ENCODE assay signal across 2 cellular contexts in the genomic region with DNA sequence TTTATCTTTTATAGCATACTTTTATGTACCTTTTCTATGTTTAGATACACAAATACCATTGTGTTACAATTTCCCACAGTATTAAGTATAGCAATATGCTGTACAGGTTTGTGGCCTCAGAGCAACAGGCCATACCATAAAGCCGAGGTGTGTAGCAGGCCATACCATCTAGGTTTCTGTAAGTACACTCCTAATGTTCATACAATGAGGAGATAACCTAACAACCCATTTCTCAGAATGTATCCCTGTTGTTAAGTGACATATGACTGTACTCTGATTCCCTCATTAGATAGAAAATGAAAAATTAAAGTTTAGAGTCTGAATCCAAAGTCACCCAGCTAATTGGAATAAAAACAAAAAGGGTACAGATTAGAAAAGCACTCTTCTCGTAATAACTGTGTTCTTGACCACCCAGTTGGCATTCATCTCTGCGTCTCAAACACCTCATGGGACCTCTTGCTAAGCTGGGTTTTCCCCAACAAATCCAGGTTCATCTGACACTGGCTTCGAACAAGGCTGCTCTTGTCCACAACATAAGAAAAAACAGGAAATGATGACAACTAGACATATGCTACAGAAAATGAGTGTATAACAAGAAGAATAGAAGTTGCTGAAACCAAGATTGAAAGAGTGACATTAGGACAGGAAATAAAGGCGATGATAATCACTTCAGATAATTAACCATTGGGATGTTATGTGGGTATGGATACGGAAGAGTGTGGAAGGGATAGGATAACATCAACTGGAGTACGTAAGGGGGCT.
TF ChIP-seq lines count a peak whose summit lies in the region.

No MANE protein-coding gene starts in this region.

TF ChIP-seq in A549, 52 proteins besides CTCF, POLR2A, EP300 and RAD21:
- TF ChIP-seq FOSL2 (IDR thresholded peaks at IDR 0.05) (no peak), FOSL2 (CRISPR knock-in tag; IDR thresholded peaks at IDR 0.05) (no peak), JUNB (IDR thresholded peaks at IDR 0.05) (no peak), SREBF2 (IDR thresholded peaks at IDR 0.05) (no peak), HOXB13 (CRISPR knock-in tag; IDR thresholded peaks at IDR 0.05; ENCODE audit: low read depth) (no peak), CBX2 (IDR thresholded peaks at IDR 0.05; ENCODE audit: borderline replicate concordance, low read depth) (no peak), RNF2 (IDR thresholded peaks at IDR 0.05; ENCODE audit: borderline replicate concordance, low read depth) (no peak), EHMT2 (IDR thresholded peaks at IDR 0.05; ENCODE audit: low read depth) (no peak), NPAS2 (CRISPR knock-in tag; IDR thresholded peaks at IDR 0.05; ENCODE audit: borderline replicate concordance) (no peak), RCOR1 (IDR thresholded peaks at IDR 0.05; ENCODE audit: low read depth, low read length) (no peak), FOXS1 (CRISPR knock-in tag; IDR thresholded peaks at IDR 0.05) (no peak), TP53 (CRISPR knock-in tag; IDR thresholded peaks at IDR 0.05) (no peak), TFCP2L1 (CRISPR knock-in tag; IDR thresholded peaks at IDR 0.05) (no peak), FOSB (CRISPR knock-in tag; IDR thresholded peaks at IDR 0.05) (no peak), ZFP36 (IDR thresholded peaks at IDR 0.05; ENCODE audit: borderline replicate concordance, partially characterized antibody) (no peak), CEBPB (IDR thresholded peaks at IDR 0.05) (no peak)
- TF ChIP-seq, protein P1, sequence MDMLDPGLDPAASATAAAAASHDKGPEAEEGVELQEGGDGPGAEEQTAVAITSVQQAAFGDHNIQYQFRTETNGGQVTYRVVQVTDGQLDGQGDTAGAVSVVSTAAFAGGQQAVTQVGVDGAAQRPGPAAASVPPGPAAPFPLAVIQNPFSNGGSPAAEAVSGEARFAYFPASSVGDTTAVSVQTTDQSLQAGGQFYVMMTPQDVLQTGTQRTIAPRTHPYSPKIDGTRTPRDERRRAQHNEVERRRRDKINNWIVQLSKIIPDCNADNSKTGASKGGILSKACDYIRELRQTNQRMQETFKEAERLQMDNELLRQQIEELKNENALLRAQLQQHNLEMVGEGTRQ (IDR thresholded peaks at IDR 0.05), result no peak
- TF ChIP-seq, protein P2, sequence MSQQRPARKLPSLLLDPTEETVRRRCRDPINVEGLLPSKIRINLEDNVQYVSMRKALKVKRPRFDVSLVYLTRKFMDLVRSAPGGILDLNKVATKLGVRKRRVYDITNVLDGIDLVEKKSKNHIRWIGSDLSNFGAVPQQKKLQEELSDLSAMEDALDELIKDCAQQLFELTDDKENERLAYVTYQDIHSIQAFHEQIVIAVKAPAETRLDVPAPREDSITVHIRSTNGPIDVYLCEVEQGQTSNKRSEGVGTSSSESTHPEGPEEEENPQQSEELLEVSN (IDR thresholded peaks at IDR 0.05; ENCODE audit: borderline replicate concordance, low read depth), result no peak
- TF ChIP-seq, protein P3, sequence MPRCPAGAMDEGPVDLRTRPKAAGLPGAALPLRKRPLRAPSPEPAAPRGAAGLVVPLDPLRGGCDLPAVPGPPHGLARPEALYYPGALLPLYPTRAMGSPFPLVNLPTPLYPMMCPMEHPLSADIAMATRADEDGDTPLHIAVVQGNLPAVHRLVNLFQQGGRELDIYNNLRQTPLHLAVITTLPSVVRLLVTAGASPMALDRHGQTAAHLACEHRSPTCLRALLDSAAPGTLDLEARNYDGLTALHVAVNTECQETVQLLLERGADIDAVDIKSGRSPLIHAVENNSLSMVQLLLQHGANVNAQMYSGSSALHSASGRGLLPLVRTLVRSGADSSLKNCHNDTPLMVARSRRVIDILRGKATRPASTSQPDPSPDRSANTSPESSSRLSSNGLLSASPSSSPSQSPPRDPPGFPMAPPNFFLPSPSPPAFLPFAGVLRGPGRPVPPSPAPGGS (IDR thresholded peaks at IDR 0.05), result no peak
- TF ChIP-seq, protein P4, sequence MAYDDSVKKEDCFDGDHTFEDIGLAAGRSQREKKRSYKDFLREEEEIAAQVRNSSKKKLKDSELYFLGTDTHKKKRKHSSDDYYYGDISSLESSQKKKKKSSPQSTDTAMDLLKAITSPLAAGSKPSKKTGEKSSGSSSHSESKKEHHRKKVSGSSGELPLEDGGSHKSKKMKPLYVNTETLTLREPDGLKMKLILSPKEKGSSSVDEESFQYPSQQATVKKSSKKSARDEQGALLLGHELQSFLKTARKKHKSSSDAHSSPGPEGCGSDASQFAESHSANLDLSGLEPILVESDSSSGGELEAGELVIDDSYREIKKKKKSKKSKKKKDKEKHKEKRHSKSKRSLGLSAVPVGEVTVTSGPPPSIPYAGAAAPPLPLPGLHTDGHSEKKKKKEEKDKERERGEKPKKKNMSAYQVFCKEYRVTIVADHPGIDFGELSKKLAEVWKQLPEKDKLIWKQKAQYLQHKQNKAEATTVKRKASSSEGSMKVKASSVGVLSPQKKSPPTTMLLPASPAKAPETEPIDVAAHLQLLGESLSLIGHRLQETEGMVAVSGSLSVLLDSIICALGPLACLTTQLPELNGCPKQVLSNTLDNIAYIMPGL (CRISPR knock-in tag; IDR thresholded peaks at IDR 0.05; ENCODE audit: borderline replicate concordance), result no peak
- TF ChIP-seq, protein P5, sequence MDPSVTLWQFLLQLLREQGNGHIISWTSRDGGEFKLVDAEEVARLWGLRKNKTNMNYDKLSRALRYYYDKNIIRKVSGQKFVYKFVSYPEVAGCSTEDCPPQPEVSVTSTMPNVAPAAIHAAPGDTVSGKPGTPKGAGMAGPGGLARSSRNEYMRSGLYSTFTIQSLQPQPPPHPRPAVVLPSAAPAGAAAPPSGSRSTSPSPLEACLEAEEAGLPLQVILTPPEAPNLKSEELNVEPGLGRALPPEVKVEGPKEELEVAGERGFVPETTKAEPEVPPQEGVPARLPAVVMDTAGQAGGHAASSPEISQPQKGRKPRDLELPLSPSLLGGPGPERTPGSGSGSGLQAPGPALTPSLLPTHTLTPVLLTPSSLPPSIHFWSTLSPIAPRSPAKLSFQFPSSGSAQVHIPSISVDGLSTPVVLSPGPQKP (IDR thresholded peaks at IDR 0.05; ENCODE audit: low read depth, low read length), result no peak

TF ChIP-seq in K562, 482 proteins besides CTCF, POLR2A, EP300 and RAD21:
- 0 out of 4 replicates have a peak, but pooled peaks of 1 of the 2 experiments have one; percentile 47 for TF ChIP-seq CSDE1 (IDR thresholded peaks at IDR 0.05)
- TF ChIP-seq, protein P6, sequence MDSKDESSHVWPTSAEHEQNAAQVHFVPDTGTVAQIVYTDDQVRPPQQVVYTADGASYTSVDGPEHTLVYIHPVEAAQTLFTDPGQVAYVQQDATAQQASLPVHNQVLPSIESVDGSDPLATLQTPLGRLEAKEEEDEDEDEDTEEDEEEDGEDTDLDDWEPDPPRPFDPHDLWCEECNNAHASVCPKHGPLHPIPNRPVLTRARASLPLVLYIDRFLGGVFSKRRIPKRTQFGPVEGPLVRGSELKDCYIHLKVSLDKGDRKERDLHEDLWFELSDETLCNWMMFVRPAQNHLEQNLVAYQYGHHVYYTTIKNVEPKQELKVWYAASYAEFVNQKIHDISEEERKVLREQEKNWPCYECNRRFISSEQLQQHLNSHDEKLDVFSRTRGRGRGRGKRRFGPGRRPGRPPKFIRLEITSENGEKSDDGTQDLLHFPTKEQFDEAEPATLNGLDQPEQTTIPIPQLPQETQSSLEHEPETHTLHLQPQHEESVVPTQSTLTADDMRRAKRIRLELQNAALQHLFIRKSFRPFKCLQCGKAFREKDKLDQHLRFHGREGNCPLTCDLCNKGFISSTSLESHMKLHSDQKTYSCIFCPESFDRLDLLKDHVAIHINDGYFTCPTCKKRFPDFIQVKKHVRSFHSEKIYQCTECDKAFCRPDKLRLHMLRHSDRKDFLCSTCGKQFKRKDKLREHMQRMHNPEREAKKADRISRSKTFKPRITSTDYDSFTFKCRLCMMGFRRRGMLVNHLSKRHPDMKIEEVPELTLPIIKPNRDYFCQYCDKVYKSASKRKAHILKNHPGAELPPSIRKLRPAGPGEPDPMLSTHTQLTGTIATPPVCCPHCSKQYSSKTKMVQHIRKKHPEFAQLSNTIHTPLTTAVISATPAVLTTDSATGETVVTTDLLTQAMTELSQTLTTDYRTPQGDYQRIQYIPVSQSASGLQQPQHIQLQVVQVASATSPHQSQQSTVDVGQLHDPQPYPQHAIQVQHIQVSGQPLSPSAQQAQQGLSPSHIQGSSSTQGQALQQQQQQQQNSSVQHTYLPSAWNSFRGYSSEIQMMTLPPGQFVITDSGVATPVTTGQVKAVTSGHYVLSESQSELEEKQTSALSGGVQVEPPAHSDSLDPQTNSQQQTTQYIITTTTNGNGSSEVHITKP (IDR thresholded peaks at IDR 0.05; ENCODE audit: partially characterized antibody), result peak; percentile 67
- TF ChIP-seq, protein P7, sequence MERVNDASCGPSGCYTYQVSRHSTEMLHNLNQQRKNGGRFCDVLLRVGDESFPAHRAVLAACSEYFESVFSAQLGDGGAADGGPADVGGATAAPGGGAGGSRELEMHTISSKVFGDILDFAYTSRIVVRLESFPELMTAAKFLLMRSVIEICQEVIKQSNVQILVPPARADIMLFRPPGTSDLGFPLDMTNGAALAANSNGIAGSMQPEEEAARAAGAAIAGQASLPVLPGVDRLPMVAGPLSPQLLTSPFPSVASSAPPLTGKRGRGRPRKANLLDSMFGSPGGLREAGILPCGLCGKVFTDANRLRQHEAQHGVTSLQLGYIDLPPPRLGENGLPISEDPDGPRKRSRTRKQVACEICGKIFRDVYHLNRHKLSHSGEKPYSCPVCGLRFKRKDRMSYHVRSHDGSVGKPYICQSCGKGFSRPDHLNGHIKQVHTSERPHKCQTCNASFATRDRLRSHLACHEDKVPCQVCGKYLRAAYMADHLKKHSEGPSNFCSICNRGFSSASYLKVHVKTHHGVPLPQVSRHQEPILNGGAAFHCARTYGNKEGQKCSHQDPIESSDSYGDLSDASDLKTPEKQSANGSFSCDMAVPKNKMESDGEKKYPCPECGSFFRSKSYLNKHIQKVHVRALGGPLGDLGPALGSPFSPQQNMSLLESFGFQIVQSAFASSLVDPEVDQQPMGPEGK (CRISPR knock-in tag; IDR thresholded peaks at IDR 0.05; ENCODE audit: borderline replicate concordance), result no peak
- TF ChIP-seq, protein P8, sequence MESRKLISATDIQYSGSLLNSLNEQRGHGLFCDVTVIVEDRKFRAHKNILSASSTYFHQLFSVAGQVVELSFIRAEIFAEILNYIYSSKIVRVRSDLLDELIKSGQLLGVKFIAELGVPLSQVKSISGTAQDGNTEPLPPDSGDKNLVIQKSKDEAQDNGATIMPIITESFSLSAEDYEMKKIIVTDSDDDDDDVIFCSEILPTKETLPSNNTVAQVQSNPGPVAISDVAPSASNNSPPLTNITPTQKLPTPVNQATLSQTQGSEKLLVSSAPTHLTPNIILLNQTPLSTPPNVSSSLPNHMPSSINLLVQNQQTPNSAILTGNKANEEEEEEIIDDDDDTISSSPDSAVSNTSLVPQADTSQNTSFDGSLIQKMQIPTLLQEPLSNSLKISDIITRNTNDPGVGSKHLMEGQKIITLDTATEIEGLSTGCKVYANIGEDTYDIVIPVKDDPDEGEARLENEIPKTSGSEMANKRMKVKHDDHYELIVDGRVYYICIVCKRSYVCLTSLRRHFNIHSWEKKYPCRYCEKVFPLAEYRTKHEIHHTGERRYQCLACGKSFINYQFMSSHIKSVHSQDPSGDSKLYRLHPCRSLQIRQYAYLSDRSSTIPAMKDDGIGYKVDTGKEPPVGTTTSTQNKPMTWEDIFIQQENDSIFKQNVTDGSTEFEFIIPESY (CRISPR knock-in tag; IDR thresholded peaks at IDR 0.05), result no peak
